In the genomic region with DNA sequence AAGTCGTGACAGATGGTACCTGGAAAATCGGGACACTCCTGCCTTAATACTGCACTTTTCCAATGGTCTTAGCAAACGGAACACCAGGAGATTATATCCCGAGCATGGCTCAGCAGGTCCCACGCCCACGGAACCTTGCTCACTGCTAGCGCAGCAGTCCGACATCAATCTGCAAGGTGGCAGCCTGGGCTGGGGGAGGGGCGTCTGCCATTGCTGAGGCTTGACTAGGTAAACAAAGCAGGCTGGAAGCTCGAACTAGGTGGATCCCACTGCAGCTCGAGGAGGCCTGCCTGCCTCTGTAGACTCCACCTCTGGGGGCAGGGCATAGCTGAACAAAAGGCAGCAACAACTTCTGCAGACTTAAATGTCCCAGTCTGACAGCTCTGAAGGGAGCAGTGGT, we compare ENCODE assay signal across 14 cellular contexts. TPM values are rescaled to one million over a fixed set of nuclear protein-coding genes. Genes with fewer than 3 reads are reported as not detected.
"Had no signal": no experiment of that assay in that cellular context is flagged by ENCODE, and none has a peak within 500 bp of the region (broad histone marks: within the 10 kb centered on the region; RNA-seq: fewer than 3 reads in every experiment).

No MANE protein-coding gene starts in this region.

RNA-seq across cellular contexts. Expression of gene SLC6A2, which starts 40.1 kb away (rescaled TPM):
- total RNA-seq: activated B cell treated with CpG ODN at 0.5 μM for 24 hours; activated CD4-positive, alpha-beta memory T cell treated with anti-CD3 and anti-CD28 coated beads for 36 hours; activated CD4-positive, alpha-beta memory T cell treated with anti-CD3 and anti-CD28 coated beads, Interleukin-2, amount 10 ng/mL, durations not matched to agents 7 days and 5 days; activated CD4-positive, alpha-beta T cell treated with anti-CD3 and anti-CD28 coated beads for 36 hours; activated CD4-positive, alpha-beta T cell treated with anti-CD3 and anti-CD28 coated beads, Interleukin-2, amount 10 ng/mL, durations not matched to agents 24 days and 14 days; activated CD4-positive, alpha-beta T cell treated with anti-CD3 and anti-CD28 coated beads, Interleukin-2, amount 10 ng/mL, durations not matched to agents 7 days and 5 days; activated CD8-positive, alpha-beta memory T cell treated with anti-CD3 and anti-CD28 coated beads for 36 hours; activated CD8-positive, alpha-beta memory T cell treated with anti-CD3 and anti-CD28 coated beads, Interleukin-2, amount 10 ng/mL, durations not matched to agents 7 days and 5 days; activated CD8-positive, alpha-beta T cell treated with anti-CD3 and anti-CD28 coated beads for 36 hours; activated CD8-positive, alpha-beta T cell treated with anti-CD3 and anti-CD28 coated beads, Interleukin-2, amount 10 ng/mL, durations not matched to agents 7 days and 5 days; T-cell; T-helper 1 cell treated with Interleukin-12 subunit alpha and Interleukin-12 subunit beta and Interleukin-4 antibody, amounts not matched to agents 30 ng/mL and 1 ng/mL, for 36 hours; T-helper 17 cell; T-helper 2 cell treated with Interferon-gamma antibody and Interleukin-4, amounts not matched to agents 100 ng/mL and 5 ng/mL, for 36 hours had no signal

RNA-seq across cellular contexts. Expression of gene CAPNS2, which starts 49.2 kb away (rescaled TPM):
- total RNA-seq: activated B cell treated with CpG ODN at 0.5 μM for 24 hours; activated CD4-positive, alpha-beta memory T cell treated with anti-CD3 and anti-CD28 coated beads for 36 hours; activated CD4-positive, alpha-beta memory T cell treated with anti-CD3 and anti-CD28 coated beads, Interleukin-2, amount 10 ng/mL, durations not matched to agents 7 days and 5 days; activated CD4-positive, alpha-beta T cell treated with anti-CD3 and anti-CD28 coated beads for 36 hours; activated CD4-positive, alpha-beta T cell treated with anti-CD3 and anti-CD28 coated beads, Interleukin-2, amount 10 ng/mL, durations not matched to agents 24 days and 14 days; activated CD4-positive, alpha-beta T cell treated with anti-CD3 and anti-CD28 coated beads, Interleukin-2, amount 10 ng/mL, durations not matched to agents 7 days and 5 days; activated CD8-positive, alpha-beta memory T cell treated with anti-CD3 and anti-CD28 coated beads for 36 hours; activated CD8-positive, alpha-beta memory T cell treated with anti-CD3 and anti-CD28 coated beads, Interleukin-2, amount 10 ng/mL, durations not matched to agents 7 days and 5 days; activated CD8-positive, alpha-beta T cell treated with anti-CD3 and anti-CD28 coated beads for 36 hours; activated CD8-positive, alpha-beta T cell treated with anti-CD3 and anti-CD28 coated beads, Interleukin-2, amount 10 ng/mL, durations not matched to agents 7 days and 5 days; T-cell; T-helper 1 cell treated with Interleukin-12 subunit alpha and Interleukin-12 subunit beta and Interleukin-4 antibody, amounts not matched to agents 30 ng/mL and 1 ng/mL, for 36 hours; T-helper 17 cell had no signal
